8 cellular contexts compared by ENCODE assay signal in the genomic region with DNA sequence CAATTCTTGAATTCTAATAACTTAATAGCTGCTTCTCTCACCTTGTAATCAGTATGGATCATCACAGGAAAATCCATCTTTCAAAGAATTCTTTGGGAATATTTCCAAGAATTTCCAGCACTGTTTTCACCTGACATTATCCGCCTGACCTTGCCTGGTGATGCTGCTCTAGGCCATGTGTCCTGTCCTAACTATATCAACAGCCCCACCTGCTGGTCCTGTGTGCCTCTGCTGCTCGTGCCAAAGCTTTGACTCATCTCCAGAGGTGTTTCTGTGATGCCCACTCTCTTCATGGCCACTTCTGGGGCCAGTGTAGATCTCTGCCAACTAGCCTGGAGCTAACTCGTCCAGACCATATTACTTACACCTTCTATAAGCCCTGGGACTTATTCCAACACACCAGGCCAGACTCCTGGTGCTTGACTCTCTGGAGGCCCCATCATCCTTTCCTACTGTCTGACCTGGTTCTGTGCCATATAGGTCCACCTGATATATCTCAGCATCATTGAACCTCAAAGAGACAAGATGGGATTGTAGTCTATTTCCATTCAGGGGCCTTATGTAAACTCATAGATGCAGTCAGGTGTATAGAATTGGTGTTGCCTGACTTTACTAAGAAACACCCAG.
A peak's percentile ranks its signal among the peaks of the same experiment; 100 is the strongest.
DNase-seq lines count a peak whose midpoint lies in the region; ATAC-seq and TF ChIP-seq lines count a peak whose summit lies in the region.

No MANE protein-coding gene starts in this region.

- no peaks in the 10 kb centered on the region for H4K20me1 ChIP-seq in KMS-11 (ENCODE audit: insufficient read depth)

- H3K4me3 ChIP-seq in KMS-11 (IDR thresholded peaks at IDR 0.05; ENCODE audit: insufficient read depth, low read depth, low read length) = no peak overlapping the region
- no peak overlapping the region for H3K4me3 ChIP-seq in SK-N-MC
- no peak overlapping the region for H3K4me3 ChIP-seq in heart left ventricle

- H3K4me2 ChIP-seq in KMS-11 = no peak overlapping the region

- H3K27me3 Mint-ChIP-seq in Calu3 (ENCODE audit: unreplicated experiment) = no peaks in the 10 kb centered on the region
- no peaks in the 10 kb centered on the region for H3K27me3 Mint-ChIP-seq in activated naive CD4-positive, alpha-beta T cell treated with anti-CD3 and anti-CD28 coated beads, Interleukin-2, amount 50 U/mL, for 24 hours

- H3K4me1 ChIP-seq in KMS-11 (ENCODE audit: low read depth, poor library complexity, severe bottlenecking) (no peaks in the 10 kb centered on the region), heart left ventricle (peaks cover 0 to 6% (median 0%) of the 10 kb centered on the region in 12 donors)

- H3K36me3 ChIP-seq in KMS-11 (ENCODE audit: insufficient read depth) (no peaks in the 10 kb centered on the region), SK-N-MC (ENCODE audit: insufficient read depth, low read length) (no peaks in the 10 kb centered on the region), heart left ventricle (no peaks in the 10 kb centered on the region)

- intact Hi-C loops in Calu3 (cut with micrococcal nuclease; ENCODE audit: unreplicated experiment) (loop anchor here (2.0 to 10.0 kb wide), 3 partner anchors 201 to 479 kb away; partner anchors contain the start of gene RASGRF2), heart left ventricle (cut with DNase I) (loop anchor here in 4 of 10 donors (5.0 to 10.0 kb wide), 3 partner anchors 201 to 211 kb away; partner anchors contain the start of gene RASGRF2 (in 2 of the 4))

- no peak overlapping the region for H3K27ac Mint-ChIP-seq in Calu3 (ENCODE audit: unreplicated experiment)
- H3K27ac Mint-ChIP-seq in activated naive CD4-positive, alpha-beta T cell treated with anti-CD3 and anti-CD28 coated beads, Interleukin-2, amount 50 U/mL, for 24 hours = peak overlapping the region; percentile 38

- peaks cover 18% of the 10 kb centered on the region for H3K4me1 Mint-ChIP-seq in Calu3 (ENCODE audit: low read depth, unreplicated experiment)
- H3K4me1 Mint-ChIP-seq in activated naive CD4-positive, alpha-beta T cell treated with anti-CD3 and anti-CD28 coated beads, Interleukin-2, amount 50 U/mL, for 24 hours = no peaks in the 10 kb centered on the region

- no peaks in the 10 kb centered on the region for H3K9me3 Mint-ChIP-seq in Calu3 (ENCODE audit: low read depth, unreplicated experiment)
- no peaks in the 10 kb centered on the region for H3K9me3 Mint-ChIP-seq in activated naive CD4-positive, alpha-beta T cell treated with anti-CD3 and anti-CD28 coated beads, Interleukin-2, amount 50 U/mL, for 24 hours

- no peak for TF ChIP-seq POLR2A in heart left ventricle (IDR thresholded peaks at IDR 0.05)

- no peaks in the 10 kb centered on the region for H3K36me3 Mint-ChIP-seq in Calu3 (ENCODE audit: insufficient read depth, unreplicated experiment)
- H3K36me3 Mint-ChIP-seq in activated naive CD4-positive, alpha-beta T cell treated with anti-CD3 and anti-CD28 coated beads, Interleukin-2, amount 50 U/mL, for 24 hours = peaks cover 2% of the 10 kb centered on the region

- ATAC-seq in GM21423 (IDR thresholded peaks at IDR 0.05; ENCODE audit: unreplicated experiment) = peak; percentile 62
- ATAC-seq in heart left ventricle = peak in 3 of 4 donors; percentile 75 to 82 (median 77)

- H3K9me3 ChIP-seq in SK-N-MC (ENCODE audit: low read depth, low read length) (no peaks in the 10 kb centered on the region), heart left ventricle (no peaks in the 10 kb centered on the region)

- BruUV-seq in Calu3 (replicated peaks; lab: Mats Ljungman, UMichigan) = no TSS peak

- H3K27ac ChIP-seq in KMS-11 (no peak overlapping the region), SK-N-MC (peak overlapping the region; percentile 59), heart left ventricle (no peak overlapping the region)

- CTCF ChIA-PET in Calu3 (lab: Charles Lee) = interaction anchor here (0.6 to 1.2 kb wide), 2 partner anchors 57 to 1927 kb away, joined by 4 to 6 read pairs; no protein-coding TSS in a partner anchor

- H3K4me3 Mint-ChIP-seq in Calu3 (ENCODE audit: low read depth, unreplicated experiment) = no peak overlapping the region
- no peak overlapping the region for H3K4me3 Mint-ChIP-seq in activated naive CD4-positive, alpha-beta T cell treated with anti-CD3 and anti-CD28 coated beads, Interleukin-2, amount 50 U/mL, for 24 hours

- H2AFZ ChIP-seq in KMS-11 (ENCODE audit: low read depth) = no peak overlapping the region

- peak; percentile 83 for DNase-seq in Calu3
- DNase-seq in SK-N-MC (ENCODE audit: low read depth, low spot score) = no peak
- DNase-seq in heart left ventricle = peak in 4 of 5 donors; percentile 43 to 65 (median 44)
- DNase-seq in retina = peak; percentile 61
- DNase-seq in CD1c-positive myeloid dendritic cell (ENCODE audit: extremely low spot score) = no peak

- peak; percentile 77 for TF ChIP-seq CTCF in Calu3 (IDR thresholded peaks at IDR 0.05; ENCODE audit: unreplicated experiment)
- TF ChIP-seq CTCF in KMS-11 (conservative IDR thresholded peaks at IDR 0.05; ENCODE audit: low read depth, low read length) = peak; percentile 91
- peak; percentile 37 to 71 (median 54) for TF ChIP-seq CTCF in heart left ventricle (IDR thresholded peaks at IDR 0.05)

- H3K27me3 ChIP-seq in KMS-11 (ENCODE audit: insufficient read depth, low read depth) = no peaks in the 10 kb centered on the region
- no peaks in the 10 kb centered on the region for H3K27me3 ChIP-seq in heart left ventricle

- H3K79me2 ChIP-seq in KMS-11 (ENCODE audit: insufficient read depth, low read depth) = no peaks in the 10 kb centered on the region

- H3K9ac ChIP-seq in KMS-11 = no peak overlapping the region
- H3K9ac ChIP-seq in SK-N-MC (ENCODE audit: insufficient read length) = no peak overlapping the region

- WGBS in heart left ventricle, 4 donors = 27 to 59% (median 59%) methylated on average over 3 of the region's 3 CpGs

Comparison
In these comparisons a context has a peak if more than half of its experiments do, and no peak if none do; other contexts are left out.
1. DNase-seq: peak in Calu3 (single experiment), heart left ventricle (4 of 5) and retina (single experiment); none in SK-N-MC (single experiment) and CD1c-positive myeloid dendritic cell (single experiment).
2. Peak in every context shown above with its lines, with median percentiles within 50 percentile points of each other: CTCF ChIP-seq.